8 cellular contexts compared by ENCODE assay signal in the genomic region with DNA sequence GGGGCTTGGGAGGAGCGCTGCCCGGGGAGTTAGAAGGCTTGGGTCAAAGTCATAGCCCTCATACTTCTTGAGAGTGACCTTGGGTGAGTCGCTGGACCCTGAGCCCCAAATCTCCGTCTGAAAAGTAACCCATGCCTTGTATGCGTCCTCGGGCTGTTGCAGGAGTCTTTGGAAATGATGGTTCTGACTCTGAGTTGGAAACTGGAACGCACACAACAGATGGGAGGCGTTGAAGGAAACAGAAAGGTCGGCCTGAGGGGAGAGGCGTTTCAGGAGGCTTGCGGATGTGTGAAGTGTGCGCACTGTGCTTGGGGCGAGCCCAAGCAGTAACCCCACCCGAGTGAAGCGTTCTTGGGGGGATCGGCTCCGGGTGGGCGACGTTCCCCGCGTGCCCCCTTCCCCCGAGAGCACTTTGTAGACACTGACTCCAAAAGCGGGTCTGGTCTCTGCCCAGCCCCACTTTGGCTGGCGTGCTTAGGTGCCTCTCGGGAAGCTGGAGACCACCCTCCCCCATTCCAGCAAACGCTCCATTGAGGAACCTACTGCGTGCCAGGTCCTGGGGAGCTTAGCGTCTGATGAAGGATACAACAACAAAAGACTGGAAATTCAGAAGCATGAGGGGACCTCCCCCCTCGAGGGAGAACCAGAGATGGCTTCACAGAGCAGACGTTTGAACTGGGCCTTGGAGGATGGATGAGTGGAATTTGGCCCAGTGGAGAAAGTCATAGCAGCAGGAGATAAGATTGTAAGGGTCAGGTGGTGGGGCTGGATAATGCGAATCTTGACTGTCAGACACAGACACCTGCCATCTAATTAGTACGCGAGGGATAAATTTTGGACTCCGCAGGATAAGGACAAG. TPM values are rescaled to one million over a fixed set of nuclear protein-coding genes. Genes with fewer than 3 reads are reported as not detected.
A peak's percentile ranks its signal among the peaks of the same experiment; 100 is the strongest.
DNase-seq lines count a peak whose midpoint lies in the region; ATAC-seq lines count a peak whose summit lies in the region.

No MANE protein-coding gene starts in this region.

- ATAC-seq in HG03457 (IDR thresholded peaks at IDR 0.05; ENCODE audit: unreplicated experiment) = no peak
- ATAC-seq in HG02840 (IDR thresholded peaks at IDR 0.05; ENCODE audit: low FRiP score, unreplicated experiment) = no peak
- no peak for ATAC-seq in HG03354 (IDR thresholded peaks at IDR 0.05; ENCODE audit: poor library complexity, severe bottlenecking, unreplicated experiment)

- peaks cover 14% of the 10 kb centered on the region for H3K4me1 ChIP-seq in ectodermal cell (ENCODE audit: control insufficient read depth, insufficient read depth, low read length)

- H3K4me3 ChIP-seq in ectodermal cell (ENCODE audit: insufficient read depth, low read depth, low read length) = peak overlapping the region; percentile 65

- no peaks in the 10 kb centered on the region for H3K9me3 ChIP-seq in ectodermal cell (ENCODE audit: control insufficient read depth, low read length)

- no peak overlapping the region for H3K27ac ChIP-seq in ectodermal cell (ENCODE audit: insufficient read depth, low read depth, low read length, poor library complexity, severe bottlenecking)

- WGBS in ectodermal cell, 2 experiments = 85 to 87% methylated on average over 34 of the region's 34 CpGs

- no peaks in the 10 kb centered on the region for H3K36me3 ChIP-seq in ectodermal cell (ENCODE audit: control insufficient read depth, insufficient read depth, low read length)

- in situ Hi-C loops in G401 (cut with HindIII; ENCODE audit: low sequenced_read_pairs) = no loop called here

- H3K27me3 ChIP-seq in ectodermal cell (ENCODE audit: control insufficient read depth, insufficient read depth, low read length, poor library complexity, severe bottlenecking) = peaks cover 11% of the 10 kb centered on the region

- DNase-seq in G401 (ENCODE audit: low spot score) (peak; percentile 28), NCI-H69 (lab: John Stamatoyannopoulos, UW) (peak; percentile 83), midbrain (lab: John Stamatoyannopoulos, UW) (peak; percentile 54), SHP77 treated with DMSO at 0.1 percent for 48 hours (lab: John Stamatoyannopoulos, UW) (no peak)

RNA-seq across cellular contexts. Expression of a gene that starts 0.9 kb away (rescaled TPM):
- 29.8 and 36.2 TPM in 2 replicates for total RNA-seq in G401 (2014; rRNA removed; shearing (Covaris generic))
- 19.3 TPM for polyA plus RNA-seq in ectodermal cell (2013, experiment 1 of 4)
- polyA plus RNA-seq in ectodermal cell (2013, experiment 2 of 4) = 17.3 TPM
- polyA plus RNA-seq in ectodermal cell (2013, experiment 3 of 4) = 14.6 TPM
- polyA plus RNA-seq in ectodermal cell (2013, experiment 4 of 4) = 13.8 TPM
